Comparison of ENCODE assay signal across 24 cellular contexts in genomic region chr13:91280806-91281205, GRCh38.
DNase-seq lines count a peak whose midpoint lies in the region; FAIRE-seq and TF ChIP-seq lines count a peak whose summit lies in the region.
"Had no signal": no experiment of that assay in that cellular context is flagged by ENCODE, and none has a peak within 500 bp of the region (broad histone marks: within the 10 kb centered on the region; RNA-seq: fewer than 3 reads in every experiment).

No MANE protein-coding gene starts in this region.

- H3K9me3 ChIP-seq in endothelial cell of umbilical vein (replicated peaks; ENCODE audit: control insufficient read depth, insufficient read depth, low read length) = no peaks in the 10 kb centered on the region
- H3K9me3 ChIP-seq: A549, spleen, uterus had no signal

- no peaks in the 10 kb centered on the region for H3K79me2 ChIP-seq in endothelial cell of umbilical vein (ENCODE audit: control insufficient read depth, insufficient read depth, low read length)

- H3K4me1 ChIP-seq in endothelial cell of umbilical vein (ENCODE audit: control insufficient read depth, extremely low read depth, insufficient read depth, low read length) = peaks cover 11% of the 10 kb centered on the region
- H3K4me1 ChIP-seq: A549, spleen, uterus had no signal

- no peaks in the 10 kb centered on the region for H4K20me1 ChIP-seq in endothelial cell of umbilical vein (replicated peaks; ENCODE audit: control insufficient read depth, extremely low read depth, insufficient read depth, low read length)

- FAIRE-seq in H54 (lab: Jason Lieb, UNC) (peak; percentile 11), endothelial cell of umbilical vein (lab: Jason Lieb, UNC) (peak; percentile 64)
- FAIRE-seq: A549, astrocyte had no signal

- H3K36me3 ChIP-seq in endothelial cell of umbilical vein (ENCODE audit: control insufficient read depth in 2 of 2, extremely low read depth in 1 of 2, insufficient read depth in 2 of 2, low read length in 2 of 2) = no peaks in the 10 kb centered on the region
- H3K36me3 ChIP-seq: spleen, uterus had no signal

- no TSS peak for BruUV-seq in endothelial cell of umbilical vein (replicated peaks; lab: Mats Ljungman, UMichigan)

- intact Hi-C loops in endothelial cell of umbilical vein (cut with micrococcal nuclease) = no loop called here

- H3K27me3 ChIP-seq in endothelial cell of umbilical vein (ENCODE audit: control insufficient read depth in 2 of 2, insufficient read depth in 2 of 2, low read length in 2 of 2) = no peaks in the 10 kb centered on the region
- H3K27me3 ChIP-seq: spleen, uterus had no signal

- H2AFZ ChIP-seq in endothelial cell of umbilical vein (ENCODE audit: low read depth, low read length) = no peak overlapping the region

- POLR2A ChIA-PET in endothelial cell of umbilical vein (lab: Charles Lee) = no interaction called here

- DNase-seq in A172 (ENCODE audit: low spot score) (peak; percentile 3), H54 (ENCODE audit: insufficient read length, low spot score) (no peak), NCI-H446 treated with DMSO at 0.1 percent for 48 hours (lab: John Stamatoyannopoulos, UW) (peak; percentile 14), endothelial cell of umbilical vein (ENCODE audit: low read depth, low spot score) (peak; percentile 78), OCI-M2 (lab: John Stamatoyannopoulos, UW; ENCODE audit: unreplicated experiment) (no peak), NCI-H1048 (lab: John Stamatoyannopoulos, UW) (no peak), DMS 273 (lab: John Stamatoyannopoulos, UW; ENCODE audit: unreplicated experiment) (no peak), NOMO-1 (lab: John Stamatoyannopoulos, UW; ENCODE audit: unreplicated experiment in 2 of 2) (no peak)
- DNase-seq: activated CD8-positive, alpha-beta T cell treated with anti-CD3 and anti-CD28 coated beads for 36 hours; activated effector memory CD4-positive, alpha-beta T cell treated with anti-CD3 and anti-CD28 coated beads, Interleukin-2, amount 50 U/mL, for 16 hours; activated naive CD8-positive, alpha-beta T cell treated with anti-CD3 and anti-CD28 coated beads, Interleukin-2, amount 10 ng/mL, durations not matched to agents 7 days and 5 days; activated T-cell treated with anti-CD3 and anti-CD28 coated beads for 4 hours; central memory CD4-positive, alpha-beta T cell; COR-L47; MM.1S; NCI-H1694; NCI-H345; NCI-H82; spleen; stimulated activated CD4-positive, alpha-beta T cell treated with anti-CD3 and anti-CD28 coated beads, Interleukin-2, amount 100 ng/mL, for 48 hours; uterus had no signal

- no peak overlapping the region for H3K9ac ChIP-seq in endothelial cell of umbilical vein (replicated peaks; ENCODE audit: extremely low read depth, insufficient read depth, low read length)

- peak overlapping the region; percentile 23 for H3K4me2 ChIP-seq in endothelial cell of umbilical vein (ENCODE audit: insufficient read depth, low read length)
- H3K4me2 ChIP-seq: A549 had no signal

- no peaks in the 10 kb centered on the region for H3K9me1 ChIP-seq in endothelial cell of umbilical vein (replicated peaks; ENCODE audit: control insufficient read depth, extremely low read depth, insufficient read depth, low read length)

- CTCF ChIA-PET in endothelial cell of umbilical vein (lab: Charles Lee) = interaction anchor here (0.6 kb wide), 1 partner anchor 12 kb away, joined by 3 read pairs; no protein-coding TSS in a partner anchor

- no peak for TF ChIP-seq CTCF in endothelial cell of umbilical vein (IDR thresholded peaks at IDR 0.05; ENCODE audit: extremely low read depth in 1 of 2, insufficient read depth in 1 of 2, low read depth in 1 of 2, low read length in 2 of 2)

- H3K4me3 ChIP-seq in endothelial cell of umbilical vein (replicated peaks in 1 of 3; ENCODE audit: insufficient read depth in 1 of 3, low read depth in 1 of 3, low read length in 3 of 3) = no peak overlapping the region
- H3K4me3 ChIP-seq: A549, lung, spleen, uterus had no signal

- no peak for TF ChIP-seq POLR2A in H54 (IDR thresholded peaks at IDR 0.05; ENCODE audit: low read depth, low read length)
- no peak for TF ChIP-seq POLR2A in endothelial cell of umbilical vein (IDR thresholded peaks at IDR 0.05; ENCODE audit: low read depth, low read length)

- H3K27ac ChIP-seq in endothelial cell of umbilical vein (ENCODE audit: insufficient read depth, low read depth, low read length) = no peak overlapping the region
- H3K27ac ChIP-seq: A549, spleen, uterus had no signal

- dilution Hi-C loops in endothelial cell of umbilical vein (cut with MboI; ENCODE audit: extremely low pct_ligation_motif_present, low sequenced_read_pairs) = no loop called here

TF ChIP-seq in endothelial cell of umbilical vein, 7 proteins besides CTCF, POLR2A, EP300 and RAD21:
- no peak for TF ChIP-seq POLR2AphosphoS5 (IDR thresholded peaks at IDR 0.05; ENCODE audit: insufficient read depth, low read depth, low read length)
- TF ChIP-seq EZH2 (IDR thresholded peaks at IDR 0.05; ENCODE audit: borderline replicate concordance, low read depth, low read length, severe bottlenecking) = no peak
- TF ChIP-seq MYC (IDR thresholded peaks at IDR 0.05; ENCODE audit: low read depth, low read length) = no peak
- no peak for TF ChIP-seq JUN (IDR thresholded peaks at IDR 0.05; ENCODE audit: borderline replicate concordance, insufficient read depth, insufficient read length, low read depth)
- TF ChIP-seq FOS (IDR thresholded peaks at IDR 0.05; ENCODE audit: borderline replicate concordance, insufficient read depth, low read length) = peak; percentile 14
- peak; percentile 52 for TF ChIP-seq GATA2 (IDR thresholded peaks at IDR 0.05; ENCODE audit: insufficient read depth, insufficient read length, low read depth, low read length)
- TF ChIP-seq, protein P1, sequence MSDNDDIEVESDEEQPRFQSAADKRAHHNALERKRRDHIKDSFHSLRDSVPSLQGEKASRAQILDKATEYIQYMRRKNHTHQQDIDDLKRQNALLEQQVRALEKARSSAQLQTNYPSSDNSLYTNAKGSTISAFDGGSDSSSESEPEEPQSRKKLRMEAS (IDR thresholded peaks at IDR 0.05; ENCODE audit: insufficient read depth, insufficient read length) = no peak
TF ChIP-seq in endothelial cell of umbilical vein: peak in this region for 2.

Comparison
In these comparisons a context has a peak if more than half of its experiments do, and no peak if none do; other contexts are left out.
1. DNase-seq: peak in A172 (single experiment), NCI-H446 treated with DMSO at 0.1 percent for 48 hours (single experiment) and endothelial cell of umbilical vein (single experiment); none in H54 (single experiment), OCI-M2 (single experiment), NCI-H1048 (single experiment), DMS 273 (single experiment) and NOMO-1 (0 of 2).